Comparison of ENCODE assay signal across 1 cellular context in genomic region chr7:6451224-6451705, GRCh38.
TF ChIP-seq lines count a peak whose summit lies in the region.

No MANE protein-coding gene starts in this region.

TF ChIP-seq in K562, 482 proteins besides CTCF, POLR2A, EP300 and RAD21 (continued from another document and continues in another):
- no peak for TF ChIP-seq USF2 (CRISPR knock-in tag; IDR thresholded peaks at IDR 0.05)
- no peak for TF ChIP-seq HNRNPH1 (optimal IDR thresholded peaks at IDR 0.05; ENCODE audit: low read depth, low read length)
- TF ChIP-seq CHD2 (IDR thresholded peaks at IDR 0.05; ENCODE audit: low read depth, low read length): no peak
- TF ChIP-seq NFXL1 (CRISPR knock-in tag; IDR thresholded peaks at IDR 0.05): no peak
- no peak for TF ChIP-seq GTF3C2 (IDR thresholded peaks at IDR 0.05; ENCODE audit: borderline replicate concordance, extremely low read depth, insufficient read length)
- TF ChIP-seq HDAC2 (IDR thresholded peaks at IDR 0.05): peak; percentile 98
- TF ChIP-seq ARID4B (CRISPR knock-in tag; IDR thresholded peaks at IDR 0.05): no peak
- no peak for TF ChIP-seq E4F1 (CRISPR knock-in tag; IDR thresholded peaks at IDR 0.05; ENCODE audit: borderline replicate concordance)
- TF ChIP-seq U2AF2 (optimal IDR thresholded peaks at IDR 0.05; ENCODE audit: low read depth, low read length): no peak
- TF ChIP-seq DDX20 (tag; IDR thresholded peaks at IDR 0.05; ENCODE audit: low read depth): no peak
- peak; percentile 75 for TF ChIP-seq MEF2D (tag; conservative IDR thresholded peaks at IDR 0.05; ENCODE audit: low read depth)
- no peak for TF ChIP-seq FOXJ3 (CRISPR knock-in tag; IDR thresholded peaks at IDR 0.05)
- TF ChIP-seq ZBTB11 (CRISPR knock-in tag; IDR thresholded peaks at IDR 0.05): peak in 1 of 3 experiments; percentile 82; a peak in 2 of 6 replicates
- no peak for TF ChIP-seq ATF4 (CRISPR knock-in tag; IDR thresholded peaks at IDR 0.05)
- no peak for TF ChIP-seq CREB3L1 (IDR thresholded peaks at IDR 0.05; ENCODE audit: borderline replicate concordance, low read depth)
- TF ChIP-seq PRDM10 (IDR thresholded peaks at IDR 0.05; ENCODE audit: partially characterized antibody): peak; percentile 9
- TF ChIP-seq ZNF75A (CRISPR knock-in tag; IDR thresholded peaks at IDR 0.05): no peak
- no peak for TF ChIP-seq ZNF77 (CRISPR knock-in tag; IDR thresholded peaks at IDR 0.05)
- TF ChIP-seq CBFA2T2 (conservative IDR thresholded peaks at IDR 0.05): peak; percentile 99
- no peak for TF ChIP-seq NFE2L1 (tag; IDR thresholded peaks at IDR 0.05; ENCODE audit: borderline replicate concordance, low read depth)
- no peak for TF ChIP-seq THRA (IDR thresholded peaks at IDR 0.05)
- no peak for TF ChIP-seq RBM25 (IDR thresholded peaks at IDR 0.05; ENCODE audit: low read depth, low read length, severe bottlenecking)
- TF ChIP-seq HDGF (IDR thresholded peaks at IDR 0.05): no peak
